Comparison of ENCODE assay signal across 1 cellular context in genomic region chr3:195106418-195106906, GRCh38.
TF ChIP-seq lines count a peak whose summit lies in the region.

No MANE protein-coding gene starts in this region.

TF ChIP-seq in HepG2, 621 proteins besides CTCF, POLR2A, EP300 and RAD21 (continued from another document and continues in another):
- TF ChIP-seq ZBTB40 (IDR thresholded peaks at IDR 0.05) (no peak), ZBTB40 (CRISPR knock-in tag; IDR thresholded peaks at IDR 0.05) (no peak), SMYD3 (CRISPR knock-in tag; IDR thresholded peaks at IDR 0.05) (no peak), EED (CRISPR knock-in tag; IDR thresholded peaks at IDR 0.05) (no peak), RBM39 (IDR thresholded peaks at IDR 0.05; ENCODE audit: low read depth, low read length, poor library complexity, severe bottlenecking) (peak; percentile 28), NFYB (CRISPR knock-in tag; IDR thresholded peaks at IDR 0.05) (no peak), KDM3A (CRISPR knock-in tag; IDR thresholded peaks at IDR 0.05; ENCODE audit: low read depth) (peak; percentile 80; the same call in 1 of the 2 replicates), TEF (CRISPR knock-in tag; IDR thresholded peaks at IDR 0.05) (no peak), GTF3A (CRISPR knock-in tag; conservative IDR thresholded peaks at IDR 0.05) (no peak), BCLAF1 (IDR thresholded peaks at IDR 0.05) (no peak), HCFC1 (IDR thresholded peaks at IDR 0.05; ENCODE audit: low read depth, low read length) (no peak), ZNF598 (CRISPR knock-in tag; IDR thresholded peaks at IDR 0.05; ENCODE audit: borderline replicate concordance) (0 out of 2 replicates have a peak, but pooled peaks have one; percentile 21), PHF20 (CRISPR knock-in tag; IDR thresholded peaks at IDR 0.05) (no peak), YEATS2 (CRISPR knock-in tag; IDR thresholded peaks at IDR 0.05; ENCODE audit: borderline replicate concordance) (no peak), ZNF547 (CRISPR knock-in tag; IDR thresholded peaks at IDR 0.05) (no peak)
- TF ChIP-seq, protein P1, sequence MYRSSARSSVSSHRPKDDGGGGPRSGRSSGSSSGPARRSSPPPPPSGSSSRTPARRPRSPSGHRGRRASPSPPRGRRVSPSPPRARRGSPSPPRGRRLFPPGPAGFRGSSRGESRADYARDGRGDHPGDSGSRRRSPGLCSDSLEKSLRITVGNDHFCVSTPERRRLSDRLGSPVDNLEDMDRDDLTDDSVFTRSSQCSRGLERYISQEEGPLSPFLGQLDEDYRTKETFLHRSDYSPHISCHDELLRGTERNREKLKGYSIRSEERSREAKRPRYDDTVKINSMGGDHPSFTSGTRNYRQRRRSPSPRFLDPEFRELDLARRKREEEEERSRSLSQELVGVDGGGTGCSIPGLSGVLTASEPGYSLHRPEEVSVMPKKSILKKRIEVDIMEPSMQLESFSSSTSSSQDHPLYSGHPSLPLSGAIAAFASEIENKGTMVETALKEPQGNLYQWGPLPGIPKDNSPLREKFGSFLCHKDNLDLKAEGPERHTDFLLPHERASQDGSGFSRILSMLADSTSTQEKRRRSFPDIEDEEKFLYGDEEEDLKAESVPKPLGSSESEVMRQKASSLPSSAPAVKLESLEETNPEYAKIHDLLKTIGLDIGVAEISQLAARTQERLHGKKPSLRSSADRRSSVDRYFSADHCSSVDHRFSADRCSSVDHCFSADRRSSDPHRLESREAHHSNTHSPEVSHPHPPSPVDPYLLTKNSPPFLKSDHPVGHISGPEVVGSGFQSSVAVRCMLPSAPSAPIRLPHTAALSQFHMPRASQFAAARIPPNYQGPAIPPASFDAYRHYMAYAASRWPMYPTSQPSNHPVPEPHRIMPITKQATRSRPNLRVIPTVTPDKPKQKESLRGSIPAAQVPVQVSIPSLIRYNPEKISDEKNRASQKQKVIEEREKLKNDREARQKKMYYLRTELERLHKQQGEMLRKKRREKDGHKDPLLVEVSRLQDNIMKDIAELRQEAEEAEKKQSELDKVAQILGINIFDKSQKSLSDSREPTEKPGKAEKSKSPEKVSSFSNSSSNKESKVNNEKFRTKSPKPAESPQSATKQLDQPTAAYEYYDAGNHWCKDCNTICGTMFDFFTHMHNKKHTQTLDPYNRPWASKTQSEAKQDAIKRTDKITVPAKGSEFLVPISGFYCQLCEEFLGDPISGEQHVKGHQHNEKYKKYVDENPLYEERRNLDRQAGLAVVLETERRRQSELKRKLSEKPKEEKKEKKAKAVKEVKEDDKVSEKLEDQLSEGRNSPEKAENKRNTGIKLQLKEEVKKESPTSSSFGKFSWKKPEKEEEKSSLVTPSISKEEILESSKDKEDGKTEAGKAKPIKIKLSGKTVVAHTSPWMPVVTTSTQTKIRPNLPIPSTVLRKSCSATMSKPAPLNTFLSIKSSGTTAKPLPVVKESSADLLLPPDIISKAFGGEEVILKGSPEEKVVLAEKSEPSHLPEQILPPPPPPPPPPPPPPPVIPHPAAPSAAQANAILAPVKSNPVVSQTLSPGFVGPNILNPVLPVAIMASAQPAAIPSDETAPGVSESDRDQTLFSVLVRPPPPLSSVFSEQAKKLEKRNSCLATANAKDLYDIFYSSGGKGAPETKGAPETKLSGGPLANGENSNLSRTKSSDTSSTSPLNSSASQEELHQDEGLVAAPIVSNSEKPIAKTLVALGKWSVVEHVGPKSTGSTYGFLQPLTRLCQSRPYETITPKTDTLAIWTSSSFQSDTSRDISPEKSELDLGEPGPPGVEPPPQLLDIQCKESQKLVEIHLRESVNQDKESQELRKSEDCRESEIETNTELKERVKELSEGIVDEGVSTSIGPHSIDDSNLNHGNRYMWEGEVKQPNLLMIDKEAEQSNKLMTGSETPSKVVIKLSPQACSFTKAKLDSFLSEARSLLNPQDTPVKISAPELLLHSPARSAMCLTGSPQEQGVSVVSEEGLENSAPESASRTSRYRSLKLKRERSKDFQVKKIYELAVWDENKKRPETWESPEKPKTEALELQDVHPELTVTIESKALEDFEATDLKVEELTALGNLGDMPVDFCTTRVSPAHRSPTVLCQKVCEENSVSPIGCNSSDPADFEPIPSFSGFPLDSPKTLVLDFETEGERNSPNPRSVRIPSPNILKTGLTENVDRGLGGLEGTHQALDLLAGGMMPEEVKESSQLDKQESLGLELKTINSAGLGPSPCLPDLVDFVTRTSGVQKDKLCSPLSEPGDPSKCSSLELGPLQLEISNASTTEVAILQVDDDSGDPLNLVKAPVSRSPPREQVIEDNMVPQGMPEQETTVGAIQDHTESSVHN (CRISPR knock-in tag; IDR thresholded peaks at IDR 0.05) = 0 out of 2 replicates have a peak, but pooled peaks have one; percentile 47
- TF ChIP-seq, protein P2, sequence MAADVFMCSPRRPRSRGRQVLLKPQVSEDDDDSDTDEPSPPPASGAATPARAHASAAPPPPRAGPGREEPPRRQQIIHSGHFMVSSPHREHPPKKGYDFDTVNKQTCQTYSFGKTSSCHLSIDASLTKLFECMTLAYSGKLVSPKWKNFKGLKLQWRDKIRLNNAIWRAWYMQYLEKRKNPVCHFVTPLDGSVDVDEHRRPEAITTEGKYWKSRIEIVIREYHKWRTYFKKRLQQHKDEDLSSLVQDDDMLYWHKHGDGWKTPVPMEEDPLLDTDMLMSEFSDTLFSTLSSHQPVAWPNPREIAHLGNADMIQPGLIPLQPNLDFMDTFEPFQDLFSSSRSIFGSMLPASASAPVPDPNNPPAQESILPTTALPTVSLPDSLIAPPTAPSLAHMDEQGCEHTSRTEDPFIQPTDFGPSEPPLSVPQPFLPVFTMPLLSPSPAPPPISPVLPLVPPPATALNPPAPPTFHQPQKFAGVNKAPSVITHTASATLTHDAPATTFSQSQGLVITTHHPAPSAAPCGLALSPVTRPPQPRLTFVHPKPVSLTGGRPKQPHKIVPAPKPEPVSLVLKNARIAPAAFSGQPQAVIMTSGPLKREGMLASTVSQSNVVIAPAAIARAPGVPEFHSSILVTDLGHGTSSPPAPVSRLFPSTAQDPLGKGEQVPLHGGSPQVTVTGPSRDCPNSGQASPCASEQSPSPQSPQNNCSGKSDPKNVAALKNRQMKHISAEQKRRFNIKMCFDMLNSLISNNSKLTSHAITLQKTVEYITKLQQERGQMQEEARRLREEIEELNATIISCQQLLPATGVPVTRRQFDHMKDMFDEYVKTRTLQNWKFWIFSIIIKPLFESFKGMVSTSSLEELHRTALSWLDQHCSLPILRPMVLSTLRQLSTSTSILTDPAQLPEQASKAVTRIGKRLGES (CRISPR knock-in tag; IDR thresholded peaks at IDR 0.05; ENCODE audit: borderline replicate concordance) = no peak
- TF ChIP-seq, protein P3, sequence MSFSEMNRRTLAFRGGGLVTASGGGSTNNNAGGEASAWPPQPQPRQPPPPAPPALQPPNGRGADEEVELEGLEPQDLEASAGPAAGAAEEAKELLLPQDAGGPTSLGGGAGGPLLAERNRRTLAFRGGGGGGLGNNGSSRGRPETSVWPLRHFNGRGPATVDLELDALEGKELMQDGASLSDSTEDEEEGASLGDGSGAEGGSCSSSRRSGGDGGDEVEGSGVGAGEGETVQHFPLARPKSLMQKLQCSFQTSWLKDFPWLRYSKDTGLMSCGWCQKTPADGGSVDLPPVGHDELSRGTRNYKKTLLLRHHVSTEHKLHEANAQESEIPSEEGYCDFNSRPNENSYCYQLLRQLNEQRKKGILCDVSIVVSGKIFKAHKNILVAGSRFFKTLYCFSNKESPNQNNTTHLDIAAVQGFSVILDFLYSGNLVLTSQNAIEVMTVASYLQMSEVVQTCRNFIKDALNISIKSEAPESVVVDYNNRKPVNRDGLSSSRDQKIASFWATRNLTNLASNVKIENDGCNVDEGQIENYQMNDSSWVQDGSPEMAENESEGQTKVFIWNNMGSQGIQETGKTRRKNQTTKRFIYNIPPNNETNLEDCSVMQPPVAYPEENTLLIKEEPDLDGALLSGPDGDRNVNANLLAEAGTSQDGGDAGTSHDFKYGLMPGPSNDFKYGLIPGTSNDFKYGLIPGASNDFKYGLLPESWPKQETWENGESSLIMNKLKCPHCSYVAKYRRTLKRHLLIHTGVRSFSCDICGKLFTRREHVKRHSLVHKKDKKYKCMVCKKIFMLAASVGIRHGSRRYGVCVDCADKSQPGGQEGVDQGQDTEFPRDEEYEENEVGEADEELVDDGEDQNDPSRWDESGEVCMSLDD (CRISPR knock-in tag; IDR thresholded peaks at IDR 0.05; ENCODE audit: borderline replicate concordance) = no peak
- TF ChIP-seq, protein P4, sequence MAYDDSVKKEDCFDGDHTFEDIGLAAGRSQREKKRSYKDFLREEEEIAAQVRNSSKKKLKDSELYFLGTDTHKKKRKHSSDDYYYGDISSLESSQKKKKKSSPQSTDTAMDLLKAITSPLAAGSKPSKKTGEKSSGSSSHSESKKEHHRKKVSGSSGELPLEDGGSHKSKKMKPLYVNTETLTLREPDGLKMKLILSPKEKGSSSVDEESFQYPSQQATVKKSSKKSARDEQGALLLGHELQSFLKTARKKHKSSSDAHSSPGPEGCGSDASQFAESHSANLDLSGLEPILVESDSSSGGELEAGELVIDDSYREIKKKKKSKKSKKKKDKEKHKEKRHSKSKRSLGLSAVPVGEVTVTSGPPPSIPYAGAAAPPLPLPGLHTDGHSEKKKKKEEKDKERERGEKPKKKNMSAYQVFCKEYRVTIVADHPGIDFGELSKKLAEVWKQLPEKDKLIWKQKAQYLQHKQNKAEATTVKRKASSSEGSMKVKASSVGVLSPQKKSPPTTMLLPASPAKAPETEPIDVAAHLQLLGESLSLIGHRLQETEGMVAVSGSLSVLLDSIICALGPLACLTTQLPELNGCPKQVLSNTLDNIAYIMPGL (CRISPR knock-in tag; IDR thresholded peaks at IDR 0.05; ENCODE audit: borderline replicate concordance in 1 of 2, low read depth in 1 of 2) = peak; percentile 62 to 65; a peak in 3 of 4 replicates
